ENCODE assay signal across 8 cellular contexts in genomic region chr19:1490311-1491113, GRCh38. TPM values are rescaled to one million over a fixed set of nuclear protein-coding genes. Genes with fewer than 3 reads are reported as not detected.
DNase-seq lines count a peak whose midpoint lies in the region; TF ChIP-seq lines count a peak whose summit lies in the region.

PCSK4 (minus strand) TSS chr19:1490350; CDS start chr19:1490346, 4 bp downstream.

- TF ChIP-seq CTCF in HFF-Myc (IDR thresholded peaks at IDR 0.05; ENCODE audit: low read depth, low read length, missing control alignments), result no peak
- no peak for TF ChIP-seq CTCF in neutrophil (IDR thresholded peaks at IDR 0.05)

- H3K4me3 ChIP-seq in HFF-Myc (replicated peaks; ENCODE audit: low read depth, low read length) (peak within 1 kb of the TSS; percentile 39), neutrophil (ENCODE audit: low read depth in 1 of 2, low read length in 1 of 2) (peak within 1 kb of the TSS; percentile 61 to 68)

- peaks cover 13 to 21% of the 10 kb centered on the region in 2 experiments for H3K4me1 ChIP-seq in neutrophil (ENCODE audit: control insufficient read depth in 1 of 2, insufficient read depth in 1 of 2, low read depth in 1 of 2, low read length in 1 of 2)

- H3K27ac ChIP-seq in neutrophil (peak within 1 kb of the TSS; percentile 27), substantia nigra (ENCODE audit: low read depth, low read length, poor library complexity, severe bottlenecking) (peak within 1 kb of the TSS; percentile 66)

- peak; percentile 100 for DNase-seq in G401 (ENCODE audit: low spot score)
- peak; percentile 96 for DNase-seq in HFF-Myc (ENCODE audit: extremely low read depth, low read depth)
- DNase-seq in NAMALWA (ENCODE audit: low spot score), result peak; percentile 98
- peak; percentile 98 for DNase-seq in SK-N-DZ (ENCODE audit: low spot score)
- peak; percentile 93 for DNase-seq in activated naive CD4-positive, alpha-beta T cell treated with anti-CD3 and anti-CD28 coated beads, Interleukin-2, amount 50 U/mL, for 16 hours
- DNase-seq in germinal center (ENCODE audit: low spot score), result peak; percentile 96
- DNase-seq in substantia nigra (lab: John Stamatoyannopoulos, UW), result peak; percentile 87 to 100 (median 99)

- H3K27me3 ChIP-seq in neutrophil, result peaks cover 67% of the 10 kb centered on the region

- in situ Hi-C loops in G401 (cut with HindIII; ENCODE audit: low sequenced_read_pairs), result no loop called here

- H3K36me3 ChIP-seq in neutrophil, result no peaks in the 10 kb centered on the region

- peaks cover 8% of the 10 kb centered on the region for H3K9me3 ChIP-seq in neutrophil

RNA-seq across cellular contexts. Expression of gene PCSK4, which starts in this region (rescaled TPM):
- 1.8 and 9.2 TPM in 2 replicates for total RNA-seq in G401 (2014; rRNA removed; shearing (Covaris generic))
- 2.4 and 2.9 TPM in 2 replicates for polyA plus RNA-seq in SK-N-DZ (2014; cell fraction: cytosol; rRNA removed)
- 50.0 and 68.3 TPM in 2 replicates for polyA plus RNA-seq in SK-N-DZ (2014; cell fraction: nucleus; rRNA removed)

Comparison
In these comparisons a context has a peak if more than half of its experiments do, and no peak if none do; other contexts are left out.
1. Peak in every context shown above with its lines: DNase-seq, H3K4me3 ChIP-seq and H3K27ac ChIP-seq.